In the genomic region with DNA sequence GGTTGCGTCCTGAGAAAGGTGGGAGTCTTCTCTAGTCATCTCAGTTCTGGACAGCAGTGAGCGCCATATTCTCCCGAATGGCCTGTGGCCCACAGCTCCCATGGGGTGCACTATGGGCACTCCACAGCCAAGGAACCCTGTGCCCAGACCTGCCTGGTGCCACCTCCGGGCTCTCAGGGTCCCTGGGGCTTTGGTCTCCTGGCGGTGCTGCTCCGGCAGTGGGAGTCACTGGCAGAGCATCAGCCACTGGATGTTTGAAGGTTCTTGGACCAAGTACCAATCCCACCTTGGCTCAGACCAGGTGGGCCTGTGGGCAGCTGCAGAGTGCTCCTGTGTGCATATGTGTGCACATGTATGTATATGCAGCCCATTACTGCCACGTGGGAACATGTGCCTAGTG, we compare ENCODE assay signal across 19 cellular contexts.
DNase-seq lines count a peak whose midpoint lies in the region; ATAC-seq and TF ChIP-seq lines count a peak whose summit lies in the region.
"Had no signal": no experiment of that assay in that cellular context is flagged by ENCODE, and none has a peak within 500 bp of the region (broad histone marks: within the 10 kb centered on the region; RNA-seq: fewer than 3 reads in every experiment).

No MANE protein-coding gene starts in this region.

- H3K9me3 ChIP-seq in right cardiac atrium (ENCODE audit: control insufficient read depth, low read length) (no peaks in the 10 kb centered on the region), right atrium auricular region (no peaks in the 10 kb centered on the region), gastroesophageal sphincter (no peaks in the 10 kb centered on the region), neuronal stem cell (replicated peaks in 1 of 2; ENCODE audit: control insufficient read depth in 2 of 2, insufficient read depth in 1 of 2, low read depth in 1 of 2, low read length in 2 of 2) (peaks cover 0 to 2% of the 10 kb centered on the region in 2 donors), smooth muscle cell (replicated peaks; ENCODE audit: low read depth) (no peaks in the 10 kb centered on the region)
- H3K9me3 ChIP-seq: BLaER1, Caco-2 had no signal

- H2AK5ac ChIP-seq in neuronal stem cell (ENCODE audit: low read depth, low read length): no peak overlapping the region

- intact Hi-C loops in right cardiac atrium (cut with DNase I): no loop called here

- no peak overlapping the region for H3K4ac ChIP-seq in neuronal stem cell (ENCODE audit: low read length)

- ATAC-seq in right cardiac atrium (no peak), gastroesophageal sphincter (peak; percentile 17), HG03432 (IDR thresholded peaks at IDR 0.05; ENCODE audit: unreplicated experiment) (no peak)
- ATAC-seq: CD8-positive, alpha-beta T cell; GM12878; GM23338; HCT116 had no signal

- H2AFZ ChIP-seq in neuronal stem cell (ENCODE audit: low read length): no peak overlapping the region
- H2AFZ ChIP-seq in smooth muscle cell (ENCODE audit: low read depth): no peak overlapping the region
- H2AFZ ChIP-seq: GM23338 had no signal

- H3K4me3 ChIP-seq in right cardiac atrium (ENCODE audit: low read length) (no peak overlapping the region), right atrium auricular region (no peak overlapping the region), gastroesophageal sphincter (no peak overlapping the region), neuronal stem cell (ENCODE audit: low read length in 2 of 2) (no peak overlapping the region), smooth muscle cell (no peak overlapping the region)
- H3K4me3 ChIP-seq: BLaER1, GM12878, GM23338 had no signal

- H3K27me3 ChIP-seq in right cardiac atrium (ENCODE audit: control insufficient read depth, insufficient read depth): no peaks in the 10 kb centered on the region
- no peaks in the 10 kb centered on the region for H3K27me3 ChIP-seq in right atrium auricular region
- no peaks in the 10 kb centered on the region for H3K27me3 ChIP-seq in gastroesophageal sphincter
- no peaks in the 10 kb centered on the region for H3K27me3 ChIP-seq in neuronal stem cell (ENCODE audit: control insufficient read depth in 3 of 3, insufficient read depth in 3 of 3, low read depth in 1 of 3, low read length in 3 of 3)
- H3K27me3 ChIP-seq in smooth muscle cell (ENCODE audit: low read depth): no peaks in the 10 kb centered on the region
- H3K27me3 ChIP-seq: BLaER1 had no signal

- no peak for TF ChIP-seq EP300 in gastroesophageal sphincter (IDR thresholded peaks at IDR 0.05)

- WGBS in right cardiac atrium: 90% methylated on average over 7 of the region's 7 CpGs
- WGBS in gastroesophageal sphincter (ENCODE audit: low coverage in 1 of 2), 2 donors: 17% methylated on average over 1 of the region's 7 CpGs; no CpG with 5 or more reads in 1 of the 2 donors
- WGBS in neuronal stem cell (ENCODE audit: extremely low coverage in 2 of 2, insufficient read length in 2 of 2, insufficient replicate concordance in 1 of 2), 2 donors: no CpG with 5 or more reads among the region's 7 CpGs
- WGBS in smooth muscle cell (ENCODE audit: low lambda C conversion rate): 97% methylated on average over 7 of the region's 7 CpGs

- no peak for TF ChIP-seq CTCF in right atrium auricular region (IDR thresholded peaks at IDR 0.05)
- no peak for TF ChIP-seq CTCF in gastroesophageal sphincter (IDR thresholded peaks at IDR 0.05)
- no peak for TF ChIP-seq CTCF in smooth muscle cell (IDR thresholded peaks at IDR 0.05; ENCODE audit: borderline replicate concordance, insufficient read depth, poor library complexity, severe bottlenecking)

- no peak overlapping the region for H3K18ac ChIP-seq in neuronal stem cell (ENCODE audit: low read length)

- no peaks in the 10 kb centered on the region for H3K79me2 ChIP-seq in smooth muscle cell (ENCODE audit: low read depth)

- H3K27ac ChIP-seq in right cardiac atrium (ENCODE audit: low read length) (no peak overlapping the region), right atrium auricular region (no peak overlapping the region), gastroesophageal sphincter (no peak overlapping the region), neuronal stem cell (replicated peaks; ENCODE audit: low read length) (no peak overlapping the region), smooth muscle cell (ENCODE audit: low read depth) (no peak overlapping the region)
- H3K27ac ChIP-seq: BLaER1, C4-2B had no signal

- H2BK5ac ChIP-seq in neuronal stem cell (ENCODE audit: low read length): no peak overlapping the region

- H3K14ac ChIP-seq in neuronal stem cell (ENCODE audit: low read length): no peak overlapping the region

- peaks cover 89% of the 10 kb centered on the region for H3K36me3 ChIP-seq in right atrium auricular region
- H3K36me3 ChIP-seq in gastroesophageal sphincter: peaks cover 0 to 100% of the 10 kb centered on the region in 2 donors
- peaks cover 53 to 95% of the 10 kb centered on the region in 2 donors for H3K36me3 ChIP-seq in neuronal stem cell (replicated peaks in 1 of 2; ENCODE audit: control insufficient read depth in 2 of 2, insufficient read depth in 2 of 2, low read length in 2 of 2)
- H3K36me3 ChIP-seq in smooth muscle cell (ENCODE audit: low read depth): no peaks in the 10 kb centered on the region

- H4K91ac ChIP-seq in neuronal stem cell (ENCODE audit: low read depth, low read length, poor library complexity): no peak overlapping the region

- no peak overlapping the region for H2BK15ac ChIP-seq in neuronal stem cell (ENCODE audit: low read length)

- no peak for TF ChIP-seq POLR2A in gastroesophageal sphincter (IDR thresholded peaks at IDR 0.05)

- no peak overlapping the region for H3K4me2 ChIP-seq in neuronal stem cell (ENCODE audit: insufficient read depth, low read length, poor library complexity, severe bottlenecking)
- no peak overlapping the region for H3K4me2 ChIP-seq in smooth muscle cell
- H3K4me2 ChIP-seq: BLaER1, GM23338 had no signal

- no peak overlapping the region for H2BK12ac ChIP-seq in neuronal stem cell (ENCODE audit: low read length)

- H3K23ac ChIP-seq in neuronal stem cell (ENCODE audit: low read depth, low read length, poor library complexity): peak overlapping the region; percentile 71

- H4K20me1 ChIP-seq in smooth muscle cell (ENCODE audit: low read depth): peaks cover 9% of the 10 kb centered on the region

- no peak overlapping the region for H3K9ac ChIP-seq in neuronal stem cell (ENCODE audit: low read depth, low read length, poor library complexity)
- H3K9ac ChIP-seq in smooth muscle cell (ENCODE audit: low read depth): no peak overlapping the region
- H3K9ac ChIP-seq: BLaER1 had no signal

- no peak overlapping the region for H2BK120ac ChIP-seq in neuronal stem cell (ENCODE audit: low read depth, low read length)

- no peaks in the 10 kb centered on the region for H3F3A ChIP-seq in smooth muscle cell (ENCODE audit: low read depth)

- DNase-seq in right cardiac atrium (peak in 2 of 3 donors; percentile 28 to 32), right atrium auricular region (ENCODE audit: low spot score) (no peak), neuronal stem cell (ENCODE audit: low spot score) (no peak), smooth muscle cell (lab: John Stamatoyannopoulos, UW; ENCODE audit: unreplicated experiment) (no peak)
- DNase-seq in activated CD4-positive, alpha-beta T cell treated with anti-CD3 and anti-CD28 coated beads for 4 hours: no peak
- DNase-seq: Caco-2; CD4-positive, CD25-positive, alpha-beta regulatory T cell; CD8-positive, alpha-beta T cell; DMS153; EL; GDM1; H9 had no signal

- no peak overlapping the region for H4K8ac ChIP-seq in neuronal stem cell (ENCODE audit: low read depth, low read length)

- H3K4me1 ChIP-seq in right cardiac atrium (ENCODE audit: control insufficient read depth, insufficient read depth, low read length) (no peaks in the 10 kb centered on the region), right atrium auricular region (peaks cover 0 to 18% of the 10 kb centered on the region in 2 donors), gastroesophageal sphincter (no peaks in the 10 kb centered on the region), neuronal stem cell (ENCODE audit: control insufficient read depth in 2 of 2, insufficient read depth in 1 of 2, low read depth in 1 of 2, low read length in 2 of 2) (no peaks in the 10 kb centered on the region), smooth muscle cell (ENCODE audit: low read depth) (no peaks in the 10 kb centered on the region)
- H3K4me1 ChIP-seq: Caco-2 had no signal

- no peaks in the 10 kb centered on the region for H3K79me1 ChIP-seq in neuronal stem cell (ENCODE audit: low read depth, low read length)

Comparison
In these comparisons a context has a peak if more than half of its experiments do, and no peak if none do; other contexts are left out.
1. DNase-seq: peak in right cardiac atrium (2 of 3); none in right atrium auricular region (single experiment), neuronal stem cell (single experiment), smooth muscle cell (single experiment) and activated CD4-positive, alpha-beta T cell treated with anti-CD3 and anti-CD28 coated beads for 4 hours (0 of 2).